ENCODE assay signal across 12 cellular contexts in genomic region chr7:150365673-150366398, GRCh38. TPM values are rescaled to one million over a fixed set of nuclear protein-coding genes. Genes with fewer than 3 reads are reported as not detected.
A peak's percentile ranks its signal among the peaks of the same experiment; 100 is the strongest.
DNase-seq lines count a peak whose midpoint lies in the region; ATAC-seq and TF ChIP-seq lines count a peak whose summit lies in the region.
"Had no signal": no experiment of that assay in that cellular context is flagged by ENCODE, and none has a peak within 500 bp of the region (broad histone marks: within the 10 kb centered on the region; RNA-seq: fewer than 3 reads in every experiment).

No MANE protein-coding gene starts in this region.

- H3K9me3 ChIP-seq in HCT116 (ENCODE audit: control insufficient read depth in 1 of 2, insufficient read depth in 1 of 2, low read depth in 1 of 2, low read length in 2 of 2) = no peaks in the 10 kb centered on the region

- no peak for ATAC-seq in HCT116
- peak; percentile 43 to 45 for ATAC-seq in stimulated activated naive B cell treated with anti-CD40 and anti-IgM and Interleukin-4, amounts not matched to agents 10 μg/mL and 1 μg/mL and 100 μg/mL, for 72 hours (replicated peaks)
- ATAC-seq in HG03521 (IDR thresholded peaks at IDR 0.05; ENCODE audit: unreplicated experiment) = no peak
- ATAC-seq: Right ventricle myocardium inferior had no signal

- no peaks in the 10 kb centered on the region for H3K9me2 ChIP-seq in HCT116 (ENCODE audit: insufficient read depth)

- H3K4me3 Mint-ChIP-seq in endothelial cell (ENCODE audit: unreplicated experiment) = no peak overlapping the region
- peak overlapping the region; percentile 43 to 55 for H3K4me3 Mint-ChIP-seq in stimulated activated naive B cell treated with anti-CD40 and anti-IgM and Interleukin-4, amounts not matched to agents 10 μg/mL and 1 μg/mL and 100 μg/mL, for 72 hours

- H3K27me3 Mint-ChIP-seq in endothelial cell (ENCODE audit: unreplicated experiment) = peaks cover 9% of the 10 kb centered on the region
- no peaks in the 10 kb centered on the region for H3K27me3 Mint-ChIP-seq in stimulated activated naive B cell treated with anti-CD40 and anti-IgM and Interleukin-4, amounts not matched to agents 10 μg/mL and 1 μg/mL and 100 μg/mL, for 72 hours

- no peak for TF ChIP-seq POLR2A in HCT116 (IDR thresholded peaks at IDR 0.05; ENCODE audit: borderline replicate concordance, extremely low read depth, insufficient read depth, insufficient read length)

- H3K36me3 ChIP-seq in HCT116 (ENCODE audit: control insufficient read depth in 1 of 2, insufficient read depth in 2 of 2, low read length in 2 of 2) = peaks cover 0 to under 1% of the 10 kb centered on the region in 2 experiments; a peak in 1 of 4 replicates

- RAD21 ChIA-PET in HCT116 (lab: Charles Lee; ENCODE audit: low non-redundant PET in 1 of 2, low total read pairs in 2 of 2, uncharacterized antibody in 2 of 2, unreplicated experiment in 2 of 2) = no interaction called here

- peaks cover 50% of the 10 kb centered on the region for H3K4me1 Mint-ChIP-seq in endothelial cell (ENCODE audit: unreplicated experiment)
- H3K4me1 Mint-ChIP-seq in stimulated activated naive B cell treated with anti-CD40 and anti-IgM and Interleukin-4, amounts not matched to agents 10 μg/mL and 1 μg/mL and 100 μg/mL, for 72 hours = peaks cover 50 to 81% of the 10 kb centered on the region in 2 donors

- H2AFZ ChIP-seq in HCT116 (ENCODE audit: low read depth, low read length, poor library complexity, severe bottlenecking) = no peak overlapping the region

- peaks cover 5% of the 10 kb centered on the region for H3K36me3 Mint-ChIP-seq in endothelial cell (ENCODE audit: low read depth, unreplicated experiment)
- peaks cover 16 to 19% of the 10 kb centered on the region in 2 donors for H3K36me3 Mint-ChIP-seq in stimulated activated naive B cell treated with anti-CD40 and anti-IgM and Interleukin-4, amounts not matched to agents 10 μg/mL and 1 μg/mL and 100 μg/mL, for 72 hours

- no peaks in the 10 kb centered on the region for H3K27me3 ChIP-seq in HCT116 (ENCODE audit: insufficient read depth, low read length)

- no peak overlapping the region for H3K4me2 ChIP-seq in HCT116 (ENCODE audit: low read length)

- peaks cover 13 to 24% of the 10 kb centered on the region in 2 experiments for H3K4me1 ChIP-seq in HCT116 (ENCODE audit: control insufficient read depth in 1 of 2, insufficient read depth in 2 of 2, low read length in 2 of 2)

- no peak overlapping the region for H3K27ac ChIP-seq in HCT116 (ENCODE audit: low read depth, low read length)

- no peak for DNase-seq in HCT116 (ENCODE audit: low read depth, low spot score)
- peak; percentile 48 for DNase-seq in OCI-M1 (lab: John Stamatoyannopoulos, UW)
- no peak for DNase-seq in endothelial cell (ENCODE audit: low spot score)
- DNase-seq in stimulated activated naive B cell treated with anti-CD40 and anti-IgM and Interleukin-4, amounts not matched to agents 10 μg/mL and 1 μg/mL and 100 μg/mL, for 72 hours = peak; percentile 51
- DNase-seq in NCI-H2196 treated with DMSO at 0.1 percent for 48 hours (lab: John Stamatoyannopoulos, UW; ENCODE audit: unreplicated experiment) = no peak
- DNase-seq in hypothalamus (lab: John Stamatoyannopoulos, UW) = no peak
- DNase-seq: GDM1, HCEC 1CT, kidney, NCI-H2081 had no signal

- H3K4me3 ChIP-seq in HCT116 (replicated peaks in 1 of 2; ENCODE audit: low read depth in 1 of 2, low read length in 2 of 2) = no peak overlapping the region

- TF ChIP-seq CTCF in HCT116 (IDR thresholded peaks at IDR 0.05 in 2 of 3, conservative IDR thresholded peaks at IDR 0.05 in 1 of 3; ENCODE audit: borderline replicate concordance in 1 of 3, insufficient read depth in 1 of 3, low read depth in 2 of 3, low read length in 2 of 3) (no peak), endothelial cell (IDR thresholded peaks at IDR 0.05; ENCODE audit: unreplicated experiment) (no peak)

- H3K79me2 ChIP-seq in HCT116 (ENCODE audit: insufficient read depth, low read length) = peaks cover 23% of the 10 kb centered on the region

- POLR2A ChIA-PET in HCT116 (lab: Charles Lee) = no interaction called here

- no peaks in the 10 kb centered on the region for H3K9me3 Mint-ChIP-seq in endothelial cell (ENCODE audit: unreplicated experiment)
- H3K9me3 Mint-ChIP-seq in stimulated activated naive B cell treated with anti-CD40 and anti-IgM and Interleukin-4, amounts not matched to agents 10 μg/mL and 1 μg/mL and 100 μg/mL, for 72 hours = no peaks in the 10 kb centered on the region

- CTCF ChIA-PET in HCT116 (lab: Charles Lee) = interaction anchor here (1.3 to 1.5 kb wide), 2 partner anchors 8 to 52 kb away, joined by 3 read pairs; no protein-coding TSS in a partner anchor

- TSS peak; percentile 19 for BruUV-seq in HCT116 (replicated peaks; lab: Mats Ljungman, UMichigan)

- intact Hi-C loops in HCT116 (cut with micrococcal nuclease) = loop anchor here (5.0 to 10.0 kb wide), 2 partner anchors 36 to 61 kb away; no protein-coding TSS in a partner anchor

- no peak overlapping the region for H3K9ac ChIP-seq in HCT116 (ENCODE audit: low read length)

- peak overlapping the region; percentile 93 for H3K27ac Mint-ChIP-seq in endothelial cell (ENCODE audit: unreplicated experiment)
- peak overlapping the region; percentile 99 for H3K27ac Mint-ChIP-seq in stimulated activated naive B cell treated with anti-CD40 and anti-IgM and Interleukin-4, amounts not matched to agents 10 μg/mL and 1 μg/mL and 100 μg/mL, for 72 hours

- TF ChIP-seq RAD21 in HCT116 (IDR thresholded peaks at IDR 0.05; ENCODE audit: low read depth) = no peak

- H4K20me1 ChIP-seq in HCT116 (ENCODE audit: insufficient read depth) = no peaks in the 10 kb centered on the region

TF ChIP-seq in HCT116, 20 proteins besides CTCF, POLR2A, EP300 and RAD21 (continues in another document):
- TF ChIP-seq REST (IDR thresholded peaks at IDR 0.05; ENCODE audit: low read depth) (no peak), SIN3A (IDR thresholded peaks at IDR 0.05; ENCODE audit: low read depth) (no peak), POLR2AphosphoS5 (IDR thresholded peaks at IDR 0.05; ENCODE audit: low read depth, low read length) (no peak), ZNF274 (IDR thresholded peaks at IDR 0.05; ENCODE audit: low read depth, low read length) (no peak), TCF7L2 (IDR thresholded peaks at IDR 0.05; ENCODE audit: borderline replicate concordance, extremely low read depth, insufficient read depth, insufficient read length) (no peak), SRF (IDR thresholded peaks at IDR 0.05; ENCODE audit: low read depth) (no peak), JUND (IDR thresholded peaks at IDR 0.05) (no peak), MAX (IDR thresholded peaks at IDR 0.05) (no peak), CEBPB (IDR thresholded peaks at IDR 0.05; ENCODE audit: low read depth) (no peak), ELF1 (IDR thresholded peaks at IDR 0.05; ENCODE audit: borderline replicate concordance, low read depth) (no peak), FOSL1 (IDR thresholded peaks at IDR 0.05; ENCODE audit: low read depth) (no peak), CBX3 (IDR thresholded peaks at IDR 0.05; ENCODE audit: low read depth) (no peak), EZH2 (IDR thresholded peaks at IDR 0.05) (no peak), YY1 (IDR thresholded peaks at IDR 0.05; ENCODE audit: extremely low read depth, insufficient replicate concordance, low read depth, low read length) (no peak), EZH2phosphoT487 (IDR thresholded peaks at IDR 0.05; ENCODE audit: borderline replicate concordance) (no peak), SP1 (IDR thresholded peaks at IDR 0.05; ENCODE audit: low read depth) (no peak)

RNA-seq across cellular contexts. Expression of gene REPIN1, which starts 2.8 kb away (rescaled TPM):
- 106 TPM for total RNA-seq in HCT116 (2021; ENCODE audit: unreplicated experiment)
- 75.0 and 81.3 TPM in 2 replicates for polyA plus RNA-seq in HCT116 (2012)
- total RNA-seq in endothelial cell (ENCODE audit: unreplicated experiment) = 138 TPM

RNA-seq across cellular contexts. Expression of gene ZNF775, which starts 13.3 kb away (rescaled TPM):
- 4.5 TPM for total RNA-seq in HCT116 (2021; ENCODE audit: unreplicated experiment)
- 2.6 and 3.0 TPM in 2 replicates for polyA plus RNA-seq in HCT116 (2012)
- 12.1 TPM for total RNA-seq in endothelial cell (ENCODE audit: unreplicated experiment)

RNA-seq across cellular contexts. Expression of gene RARRES2, which starts 24.4 kb away (rescaled TPM):
- total RNA-seq in HCT116 (2021; ENCODE audit: unreplicated experiment) (2.1 TPM), endothelial cell (ENCODE audit: unreplicated experiment) (4.9 TPM)
- polyA plus RNA-seq in HCT116 (2012) = 0.22 and 0.25 TPM in 2 replicates

RNA-seq across cellular contexts. Expression of gene ACTR3C, which starts 42.5 kb away (rescaled TPM):
- total RNA-seq in HCT116 (2021; ENCODE audit: unreplicated experiment) (2.0 TPM), endothelial cell (ENCODE audit: unreplicated experiment) (0.87 TPM)
- polyA plus RNA-seq in HCT116 (2012) = 0.94 and 1.2 TPM in 2 replicates

RNA-seq across cellular contexts. Expression of gene LRRC61, which starts 42.7 kb away (rescaled TPM):
- total RNA-seq in HCT116 (2021; ENCODE audit: unreplicated experiment) (12.0 TPM), endothelial cell (ENCODE audit: unreplicated experiment) (5.1 TPM)
- polyA plus RNA-seq in HCT116 (2012) = 13.4 and 14.7 TPM in 2 replicates

Comparison
In these comparisons a context has a peak if more than half of its experiments do, and no peak if none do; other contexts are left out.
1. ATAC-seq: peak in stimulated activated naive B cell treated with anti-CD40 and anti-IgM and Interleukin-4, amounts not matched to agents 10 μg/mL and 1 μg/mL and 100 μg/mL, for 72 hours (2 of 2); none in HCT116 (single experiment) and HG03521 (single experiment).
2. DNase-seq: peak in OCI-M1 (single experiment) and stimulated activated naive B cell treated with anti-CD40 and anti-IgM and Interleukin-4, amounts not matched to agents 10 μg/mL and 1 μg/mL and 100 μg/mL, for 72 hours (single experiment); none in HCT116 (single experiment), endothelial cell (single experiment), NCI-H2196 treated with DMSO at 0.1 percent for 48 hours (single experiment) and hypothalamus (0 of 51).